In the genomic region with DNA sequence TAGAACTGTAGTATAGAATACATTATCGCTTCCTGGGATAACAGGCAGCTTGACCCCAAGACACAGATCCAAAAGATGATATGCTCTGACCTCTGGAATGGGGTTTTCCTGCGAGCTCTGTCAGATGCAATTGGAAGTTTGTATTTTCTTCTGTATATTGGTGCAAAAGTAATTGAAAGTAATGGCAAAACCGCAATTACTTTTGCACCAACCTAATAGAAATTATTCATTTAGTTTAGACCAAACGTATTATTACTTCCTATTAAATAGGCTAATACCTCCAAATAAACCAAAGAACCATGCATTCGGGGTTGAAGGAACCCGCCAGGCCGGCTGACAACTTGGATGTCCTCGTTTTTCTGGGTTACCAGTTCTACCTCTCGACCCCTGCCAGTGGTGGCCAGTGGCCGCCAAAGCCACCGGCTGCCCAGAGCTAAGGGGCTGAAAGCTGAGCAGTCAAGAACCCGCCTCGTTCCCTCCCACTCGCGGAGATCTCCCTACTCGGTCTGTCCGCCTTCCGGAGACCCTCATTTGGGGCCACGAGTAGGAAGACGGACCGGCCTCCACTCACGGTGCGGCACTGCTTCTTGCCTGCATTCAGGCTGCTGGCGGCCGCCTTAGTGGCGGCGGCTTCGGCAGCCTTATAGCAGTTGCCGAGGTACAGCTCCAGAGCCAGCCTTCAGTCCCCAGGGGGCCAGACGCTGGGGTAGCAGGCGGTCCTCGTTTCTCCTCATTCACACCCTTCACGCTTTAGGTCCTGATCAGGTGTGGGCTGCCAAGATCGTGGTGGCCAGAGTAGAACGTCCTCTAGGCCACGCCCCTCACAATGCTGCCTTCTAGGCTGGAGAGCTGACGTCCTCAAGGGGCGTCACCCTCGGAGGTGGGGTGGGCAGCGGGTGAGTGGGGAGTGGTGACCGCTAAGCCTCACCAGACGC, we compare ENCODE assay signal across 8 cellular contexts.
DNase-seq lines count a peak whose midpoint lies in the region; ATAC-seq and TF ChIP-seq lines count a peak whose summit lies in the region.

No MANE protein-coding gene starts in this region.

- H3K27ac Mint-ChIP-seq in activated T-cell treated with anti-CD3 and anti-CD28 coated beads, Interleukin-2, amount 50 U/mL, for 72 hours = no peak overlapping the region

- no peaks in the 10 kb centered on the region for H3K4me1 Mint-ChIP-seq in activated T-cell treated with anti-CD3 and anti-CD28 coated beads, Interleukin-2, amount 50 U/mL, for 72 hours (ENCODE audit: low read depth)

- peak in 1 of 2 donors; percentile 4 for DNase-seq in activated T-cell treated with anti-CD3 and anti-CD28 coated beads, Interleukin-2, amount 50 U/mL, for 72 hours
- DNase-seq in activated T-cell treated with anti-CD3 and anti-CD28 coated beads, Interleukin-2, amount 50 U/mL, for 1 hour = no peak
- DNase-seq in foreskin fibroblast (peak in 1 of 2 donors; percentile 57), nucleus accumbens (lab: John Stamatoyannopoulos, UW) (peak in 40 of 56 donors; percentile 0 to 64 (median 18)), COR-L47 (lab: John Stamatoyannopoulos, UW) (no peak), T-helper 1 cell (no peak)

- peaks cover 7% of the 10 kb centered on the region for H3K27me3 Mint-ChIP-seq in activated T-cell treated with anti-CD3 and anti-CD28 coated beads, Interleukin-2, amount 50 U/mL, for 72 hours (ENCODE audit: low read depth)

- no peaks in the 10 kb centered on the region for H3K9me3 Mint-ChIP-seq in activated T-cell treated with anti-CD3 and anti-CD28 coated beads, Interleukin-2, amount 50 U/mL, for 72 hours

- H3K4me3 Mint-ChIP-seq in activated T-cell treated with anti-CD3 and anti-CD28 coated beads, Interleukin-2, amount 50 U/mL, for 72 hours = peak overlapping the region; percentile 56 to 65

- peak overlapping the region; percentile 41 to 53 for H3K4me3 ChIP-seq in foreskin fibroblast (ENCODE audit: low read depth in 1 of 2, low read length in 2 of 2)

- peak; percentile 44 for ATAC-seq in activated T-cell treated with anti-CD3 and anti-CD28 coated beads, Interleukin-2, amount 50 U/mL, for 72 hours (replicated peaks in 1 of 2)
- ATAC-seq in SK-N-SH treated with all-trans-retinoic acid at 6 μM for 48 hours = peak; percentile 95
- no peak for ATAC-seq in HG02840 (IDR thresholded peaks at IDR 0.05; ENCODE audit: low FRiP score, unreplicated experiment)

- no peaks in the 10 kb centered on the region for H3K36me3 Mint-ChIP-seq in activated T-cell treated with anti-CD3 and anti-CD28 coated beads, Interleukin-2, amount 50 U/mL, for 72 hours (ENCODE audit: insufficient read depth in 2 of 2)

- TF ChIP-seq CTCF in foreskin fibroblast (IDR thresholded peaks at IDR 0.05; ENCODE audit: low read depth, low read length) = no peak

TF ChIP-seq in SK-N-SH treated with all-trans-retinoic acid at 6 μM for 48 hours, 23 proteins besides CTCF, POLR2A, EP300 and RAD21:
- TF ChIP-seq GLIS3 (CRISPR knock-in tag; IDR thresholded peaks at IDR 0.05) (no peak), TCF4 (CRISPR knock-in tag; IDR thresholded peaks at IDR 0.05; ENCODE audit: borderline replicate concordance) (no peak), RARB (CRISPR knock-in tag; IDR thresholded peaks at IDR 0.05) (no peak), ZFP30 (CRISPR knock-in tag; IDR thresholded peaks at IDR 0.05) (no peak), OSR1 (CRISPR knock-in tag; IDR thresholded peaks at IDR 0.05) (no peak), ARNTL (CRISPR knock-in tag; IDR thresholded peaks at IDR 0.05; ENCODE audit: borderline replicate concordance, low read depth) (no peak), ZNF8 (CRISPR knock-in tag; IDR thresholded peaks at IDR 0.05) (no peak), BACH2 (CRISPR knock-in tag; IDR thresholded peaks at IDR 0.05; ENCODE audit: borderline replicate concordance) (no peak), SNAI2 (CRISPR knock-in tag; IDR thresholded peaks at IDR 0.05) (no peak), TOX (CRISPR knock-in tag; IDR thresholded peaks at IDR 0.05; ENCODE audit: borderline replicate concordance) (no peak)
- TF ChIP-seq, protein P1, sequence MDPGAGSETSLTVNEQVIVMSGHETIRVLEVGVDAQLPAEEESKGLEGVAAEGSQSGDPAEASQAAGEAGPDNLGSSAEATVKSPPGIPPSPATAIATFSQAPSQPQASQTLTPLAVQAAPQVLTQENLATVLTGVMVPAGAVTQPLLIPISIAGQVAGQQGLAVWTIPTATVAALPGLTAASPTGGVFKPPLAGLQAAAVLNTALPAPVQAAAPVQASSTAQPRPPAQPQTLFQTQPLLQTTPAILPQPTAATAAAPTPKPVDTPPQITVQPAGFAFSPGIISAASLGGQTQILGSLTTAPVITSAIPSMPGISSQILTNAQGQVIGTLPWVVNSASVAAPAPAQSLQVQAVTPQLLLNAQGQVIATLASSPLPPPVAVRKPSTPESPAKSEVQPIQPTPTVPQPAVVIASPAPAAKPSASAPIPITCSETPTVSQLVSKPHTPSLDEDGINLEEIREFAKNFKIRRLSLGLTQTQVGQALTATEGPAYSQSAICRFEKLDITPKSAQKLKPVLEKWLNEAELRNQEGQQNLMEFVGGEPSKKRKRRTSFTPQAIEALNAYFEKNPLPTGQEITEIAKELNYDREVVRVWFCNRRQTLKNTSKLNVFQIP (CRISPR knock-in tag; IDR thresholded peaks at IDR 0.05; ENCODE audit: borderline replicate concordance, low read depth) = no peak
- TF ChIP-seq, protein P2, sequence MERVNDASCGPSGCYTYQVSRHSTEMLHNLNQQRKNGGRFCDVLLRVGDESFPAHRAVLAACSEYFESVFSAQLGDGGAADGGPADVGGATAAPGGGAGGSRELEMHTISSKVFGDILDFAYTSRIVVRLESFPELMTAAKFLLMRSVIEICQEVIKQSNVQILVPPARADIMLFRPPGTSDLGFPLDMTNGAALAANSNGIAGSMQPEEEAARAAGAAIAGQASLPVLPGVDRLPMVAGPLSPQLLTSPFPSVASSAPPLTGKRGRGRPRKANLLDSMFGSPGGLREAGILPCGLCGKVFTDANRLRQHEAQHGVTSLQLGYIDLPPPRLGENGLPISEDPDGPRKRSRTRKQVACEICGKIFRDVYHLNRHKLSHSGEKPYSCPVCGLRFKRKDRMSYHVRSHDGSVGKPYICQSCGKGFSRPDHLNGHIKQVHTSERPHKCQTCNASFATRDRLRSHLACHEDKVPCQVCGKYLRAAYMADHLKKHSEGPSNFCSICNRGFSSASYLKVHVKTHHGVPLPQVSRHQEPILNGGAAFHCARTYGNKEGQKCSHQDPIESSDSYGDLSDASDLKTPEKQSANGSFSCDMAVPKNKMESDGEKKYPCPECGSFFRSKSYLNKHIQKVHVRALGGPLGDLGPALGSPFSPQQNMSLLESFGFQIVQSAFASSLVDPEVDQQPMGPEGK (CRISPR knock-in tag; IDR thresholded peaks at IDR 0.05; ENCODE audit: borderline replicate concordance) = no peak

Comparison
In these comparisons a context has a peak if more than half of its experiments do, and no peak if none do; other contexts are left out.
1. DNase-seq: peak in nucleus accumbens (40 of 56); none in activated T-cell treated with anti-CD3 and anti-CD28 coated beads, Interleukin-2, amount 50 U/mL, for 1 hour (single experiment), COR-L47 (single experiment) and T-helper 1 cell (0 of 5).